ENCODE assay signal across 1 cellular context in the genomic region with DNA sequence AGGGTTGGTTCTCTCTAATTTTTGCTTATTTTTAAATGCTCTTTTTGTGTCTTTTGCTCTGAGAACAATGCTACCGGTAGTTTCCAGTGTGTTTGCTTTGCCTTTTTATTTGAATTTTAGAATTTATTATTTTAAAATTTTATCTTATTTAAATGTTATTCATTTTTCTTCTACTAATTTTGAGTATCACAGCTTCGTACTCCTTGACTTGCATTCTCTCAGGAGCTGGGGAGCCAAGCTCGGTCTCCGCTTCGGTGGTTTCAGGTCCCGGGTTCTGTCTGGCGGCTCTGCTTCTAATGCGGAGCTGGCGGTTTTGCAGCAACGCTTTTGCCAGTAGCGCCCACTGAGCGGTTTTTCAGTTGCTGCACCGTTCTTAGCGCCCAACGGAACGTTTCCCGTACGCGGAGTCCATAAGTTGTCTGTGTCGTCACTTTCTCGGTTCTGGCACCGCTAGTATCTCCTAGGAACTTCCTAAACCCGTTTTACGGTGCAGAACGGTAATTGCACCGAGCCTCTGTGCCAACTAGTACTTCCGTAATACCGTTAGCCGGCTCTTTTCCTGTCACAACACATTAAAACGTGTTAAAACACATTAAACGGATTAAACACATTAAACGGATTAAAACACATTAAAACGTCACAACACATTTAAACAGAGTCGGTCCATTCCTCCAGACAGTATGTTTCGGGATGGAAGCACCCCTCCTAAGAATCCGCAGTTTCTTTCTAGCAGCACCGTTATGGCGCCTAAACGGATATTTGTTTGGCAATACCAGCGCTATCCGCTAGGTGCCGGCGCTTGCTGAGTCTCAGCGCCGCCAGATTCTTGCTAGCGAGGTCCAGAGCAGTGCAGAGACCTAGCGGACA.
A peak's percentile ranks its signal among the peaks of the same experiment; 100 is the strongest.
TF ChIP-seq lines count a peak whose summit lies in the region.

No MANE protein-coding gene starts in this region.

TF ChIP-seq in GM12878, 131 proteins besides CTCF, POLR2A, EP300 and RAD21 (continued from another document and continues in another):
- TF ChIP-seq CEBPB (IDR thresholded peaks at IDR 0.05; ENCODE audit: borderline replicate concordance in 1 of 2, low read depth in 2 of 2, low read length in 2 of 2) = no peak
- TF ChIP-seq, protein P1, sequence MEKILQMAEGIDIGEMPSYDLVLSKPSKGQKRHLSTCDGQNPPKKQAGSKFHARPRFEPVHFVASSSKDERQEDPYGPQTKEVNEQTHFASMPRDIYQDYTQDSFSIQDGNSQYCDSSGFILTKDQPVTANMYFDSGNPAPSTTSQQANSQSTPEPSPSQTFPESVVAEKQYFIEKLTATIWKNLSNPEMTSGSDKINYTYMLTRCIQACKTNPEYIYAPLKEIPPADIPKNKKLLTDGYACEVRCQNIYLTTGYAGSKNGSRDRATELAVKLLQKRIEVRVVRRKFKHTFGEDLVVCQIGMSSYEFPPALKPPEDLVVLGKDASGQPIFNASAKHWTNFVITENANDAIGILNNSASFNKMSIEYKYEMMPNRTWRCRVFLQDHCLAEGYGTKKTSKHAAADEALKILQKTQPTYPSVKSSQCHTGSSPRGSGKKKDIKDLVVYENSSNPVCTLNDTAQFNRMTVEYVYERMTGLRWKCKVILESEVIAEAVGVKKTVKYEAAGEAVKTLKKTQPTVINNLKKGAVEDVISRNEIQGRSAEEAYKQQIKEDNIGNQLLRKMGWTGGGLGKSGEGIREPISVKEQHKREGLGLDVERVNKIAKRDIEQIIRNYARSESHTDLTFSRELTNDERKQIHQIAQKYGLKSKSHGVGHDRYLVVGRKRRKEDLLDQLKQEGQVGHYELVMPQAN (conservative IDR thresholded peaks at IDR 0.05) = 0 out of 2 replicates have a peak, but pooled peaks have one; percentile 72
- TF ChIP-seq TCF7 (IDR thresholded peaks at IDR 0.05; ENCODE audit: borderline replicate concordance) = no peak
- no peak for TF ChIP-seq BRCA1 (IDR thresholded peaks at IDR 0.05; ENCODE audit: low read depth, low read length)
- TF ChIP-seq, protein P2, sequence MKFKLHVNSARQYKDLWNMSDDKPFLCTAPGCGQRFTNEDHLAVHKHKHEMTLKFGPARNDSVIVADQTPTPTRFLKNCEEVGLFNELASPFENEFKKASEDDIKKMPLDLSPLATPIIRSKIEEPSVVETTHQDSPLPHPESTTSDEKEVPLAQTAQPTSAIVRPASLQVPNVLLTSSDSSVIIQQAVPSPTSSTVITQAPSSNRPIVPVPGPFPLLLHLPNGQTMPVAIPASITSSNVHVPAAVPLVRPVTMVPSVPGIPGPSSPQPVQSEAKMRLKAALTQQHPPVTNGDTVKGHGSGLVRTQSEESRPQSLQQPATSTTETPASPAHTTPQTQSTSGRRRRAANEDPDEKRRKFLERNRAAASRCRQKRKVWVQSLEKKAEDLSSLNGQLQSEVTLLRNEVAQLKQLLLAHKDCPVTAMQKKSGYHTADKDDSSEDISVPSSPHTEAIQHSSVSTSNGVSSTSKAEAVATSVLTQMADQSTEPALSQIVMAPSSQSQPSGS (IDR thresholded peaks at IDR 0.05; ENCODE audit: low read length) = peak; percentile 61; the same call in 1 of the 2 replicates
- no peak for TF ChIP-seq SPI1 (IDR thresholded peaks at IDR 0.05; ENCODE audit: borderline replicate concordance, insufficient read depth, low read depth, low read length)
- TF ChIP-seq, protein P3, sequence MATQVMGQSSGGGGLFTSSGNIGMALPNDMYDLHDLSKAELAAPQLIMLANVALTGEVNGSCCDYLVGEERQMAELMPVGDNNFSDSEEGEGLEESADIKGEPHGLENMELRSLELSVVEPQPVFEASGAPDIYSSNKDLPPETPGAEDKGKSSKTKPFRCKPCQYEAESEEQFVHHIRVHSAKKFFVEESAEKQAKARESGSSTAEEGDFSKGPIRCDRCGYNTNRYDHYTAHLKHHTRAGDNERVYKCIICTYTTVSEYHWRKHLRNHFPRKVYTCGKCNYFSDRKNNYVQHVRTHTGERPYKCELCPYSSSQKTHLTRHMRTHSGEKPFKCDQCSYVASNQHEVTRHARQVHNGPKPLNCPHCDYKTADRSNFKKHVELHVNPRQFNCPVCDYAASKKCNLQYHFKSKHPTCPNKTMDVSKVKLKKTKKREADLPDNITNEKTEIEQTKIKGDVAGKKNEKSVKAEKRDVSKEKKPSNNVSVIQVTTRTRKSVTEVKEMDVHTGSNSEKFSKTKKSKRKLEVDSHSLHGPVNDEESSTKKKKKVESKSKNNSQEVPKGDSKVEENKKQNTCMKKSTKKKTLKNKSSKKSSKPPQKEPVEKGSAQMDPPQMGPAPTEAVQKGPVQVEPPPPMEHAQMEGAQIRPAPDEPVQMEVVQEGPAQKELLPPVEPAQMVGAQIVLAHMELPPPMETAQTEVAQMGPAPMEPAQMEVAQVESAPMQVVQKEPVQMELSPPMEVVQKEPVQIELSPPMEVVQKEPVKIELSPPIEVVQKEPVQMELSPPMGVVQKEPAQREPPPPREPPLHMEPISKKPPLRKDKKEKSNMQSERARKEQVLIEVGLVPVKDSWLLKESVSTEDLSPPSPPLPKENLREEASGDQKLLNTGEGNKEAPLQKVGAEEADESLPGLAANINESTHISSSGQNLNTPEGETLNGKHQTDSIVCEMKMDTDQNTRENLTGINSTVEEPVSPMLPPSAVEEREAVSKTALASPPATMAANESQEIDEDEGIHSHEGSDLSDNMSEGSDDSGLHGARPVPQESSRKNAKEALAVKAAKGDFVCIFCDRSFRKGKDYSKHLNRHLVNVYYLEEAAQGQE (IDR thresholded peaks at IDR 0.05; ENCODE audit: low read depth, low read length) = no peak
- peak; percentile 85 for TF ChIP-seq IKZF1 (conservative IDR thresholded peaks at IDR 0.05)
- no peak for TF ChIP-seq MEF2B (IDR thresholded peaks at IDR 0.05; ENCODE audit: partially characterized antibody, poor library complexity, severe bottlenecking)
- TF ChIP-seq SP1 (IDR thresholded peaks at IDR 0.05; ENCODE audit: low read depth, low read length) = no peak
- TF ChIP-seq EGR1 (IDR thresholded peaks at IDR 0.05; ENCODE audit: borderline replicate concordance in 1 of 2, low read depth in 2 of 2, low read length in 2 of 2) = peak in 1 of 2 experiments; percentile 75; a peak in 1 of 3 replicates
- no peak for TF ChIP-seq MYC (IDR thresholded peaks at IDR 0.05; ENCODE audit: insufficient read depth, insufficient read length, insufficient replicate concordance, low read length, severe bottlenecking)
- no peak for TF ChIP-seq SRF (IDR thresholded peaks at IDR 0.05; ENCODE audit: low read depth in 2 of 2, low read length in 2 of 2)
- TF ChIP-seq HDAC6 (IDR thresholded peaks at IDR 0.05; ENCODE audit: unreplicated experiment) = no peak
- no peak for TF ChIP-seq SREBF2 (IDR thresholded peaks at IDR 0.05; ENCODE audit: low read length)
- 0 out of 2 replicates have a peak, but pooled peaks have one; percentile 51 for TF ChIP-seq STAT1 (conservative IDR thresholded peaks at IDR 0.05)
- no peak for TF ChIP-seq KAT2A (conservative IDR thresholded peaks at IDR 0.05; ENCODE audit: control insufficient read depth, low read depth, low read length)
- TF ChIP-seq, protein P4, sequence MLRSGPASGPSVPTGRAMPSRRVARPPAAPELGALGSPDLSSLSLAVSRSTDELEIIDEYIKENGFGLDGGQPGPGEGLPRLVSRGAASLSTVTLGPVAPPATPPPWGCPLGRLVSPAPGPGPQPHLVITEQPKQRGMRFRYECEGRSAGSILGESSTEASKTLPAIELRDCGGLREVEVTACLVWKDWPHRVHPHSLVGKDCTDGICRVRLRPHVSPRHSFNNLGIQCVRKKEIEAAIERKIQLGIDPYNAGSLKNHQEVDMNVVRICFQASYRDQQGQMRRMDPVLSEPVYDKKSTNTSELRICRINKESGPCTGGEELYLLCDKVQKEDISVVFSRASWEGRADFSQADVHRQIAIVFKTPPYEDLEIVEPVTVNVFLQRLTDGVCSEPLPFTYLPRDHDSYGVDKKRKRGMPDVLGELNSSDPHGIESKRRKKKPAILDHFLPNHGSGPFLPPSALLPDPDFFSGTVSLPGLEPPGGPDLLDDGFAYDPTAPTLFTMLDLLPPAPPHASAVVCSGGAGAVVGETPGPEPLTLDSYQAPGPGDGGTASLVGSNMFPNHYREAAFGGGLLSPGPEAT (IDR thresholded peaks at IDR 0.05; ENCODE audit: low read depth) = peak; percentile 62; the same call in 1 of the 2 replicates
- no peak; the same call in 1 of the 2 replicates for TF ChIP-seq E2F4 (IDR thresholded peaks at IDR 0.05; ENCODE audit: low read depth, low read length)
- peak; percentile 67 for TF ChIP-seq RUNX3 (IDR thresholded peaks at IDR 0.05; ENCODE audit: low read length)
- TF ChIP-seq, protein P5, sequence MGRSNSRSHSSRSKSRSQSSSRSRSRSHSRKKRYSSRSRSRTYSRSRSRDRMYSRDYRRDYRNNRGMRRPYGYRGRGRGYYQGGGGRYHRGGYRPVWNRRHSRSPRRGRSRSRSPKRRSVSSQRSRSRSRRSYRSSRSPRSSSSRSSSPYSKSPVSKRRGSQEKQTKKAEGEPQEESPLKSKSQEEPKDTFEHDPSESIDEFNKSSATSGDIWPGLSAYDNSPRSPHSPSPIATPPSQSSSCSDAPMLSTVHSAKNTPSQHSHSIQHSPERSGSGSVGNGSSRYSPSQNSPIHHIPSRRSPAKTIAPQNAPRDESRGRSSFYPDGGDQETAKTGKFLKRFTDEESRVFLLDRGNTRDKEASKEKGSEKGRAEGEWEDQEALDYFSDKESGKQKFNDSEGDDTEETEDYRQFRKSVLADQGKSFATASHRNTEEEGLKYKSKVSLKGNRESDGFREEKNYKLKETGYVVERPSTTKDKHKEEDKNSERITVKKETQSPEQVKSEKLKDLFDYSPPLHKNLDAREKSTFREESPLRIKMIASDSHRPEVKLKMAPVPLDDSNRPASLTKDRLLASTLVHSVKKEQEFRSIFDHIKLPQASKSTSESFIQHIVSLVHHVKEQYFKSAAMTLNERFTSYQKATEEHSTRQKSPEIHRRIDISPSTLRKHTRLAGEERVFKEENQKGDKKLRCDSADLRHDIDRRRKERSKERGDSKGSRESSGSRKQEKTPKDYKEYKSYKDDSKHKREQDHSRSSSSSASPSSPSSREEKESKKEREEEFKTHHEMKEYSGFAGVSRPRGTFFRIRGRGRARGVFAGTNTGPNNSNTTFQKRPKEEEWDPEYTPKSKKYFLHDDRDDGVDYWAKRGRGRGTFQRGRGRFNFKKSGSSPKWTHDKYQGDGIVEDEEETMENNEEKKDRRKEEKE (IDR thresholded peaks at IDR 0.05) = no peak
- no peak for TF ChIP-seq ZNF207 (IDR thresholded peaks at IDR 0.05; ENCODE audit: borderline replicate concordance)
- no peak; the same call in 1 of the 2 replicates for TF ChIP-seq PAX8 (IDR thresholded peaks at IDR 0.05)
- 0 out of 2 replicates have a peak, but pooled peaks have one; percentile 30 for TF ChIP-seq DPF2 (IDR thresholded peaks at IDR 0.05)
- no peak for TF ChIP-seq ZNF24 (IDR thresholded peaks at IDR 0.05)
- no peak for TF ChIP-seq CEBPZ (IDR thresholded peaks at IDR 0.05; ENCODE audit: low read depth, low read length)
- TF ChIP-seq PBX3 (IDR thresholded peaks at IDR 0.05; ENCODE audit: insufficient replicate concordance, low read depth, low read length) = no peak
- no peak for TF ChIP-seq NFYA (IDR thresholded peaks at IDR 0.05; ENCODE audit: borderline replicate concordance, low read depth, low read length)
- TF ChIP-seq IRF4 (IDR thresholded peaks at IDR 0.05; ENCODE audit: low read depth, low read length) = no peak
- TF ChIP-seq BACH1 (IDR thresholded peaks at IDR 0.05; ENCODE audit: borderline replicate concordance) = no peak
- no peak; the same call in 1 of the 2 replicates for TF ChIP-seq NFIC (IDR thresholded peaks at IDR 0.05; ENCODE audit: low read depth, low read length)
- peak; percentile 62; the same call in 1 of the 2 replicates for TF ChIP-seq LARP7 (IDR thresholded peaks at IDR 0.05)
- no peak for TF ChIP-seq BCL11A (IDR thresholded peaks at IDR 0.05; ENCODE audit: low read depth, low read length)
- TF ChIP-seq CBFB (IDR thresholded peaks at IDR 0.05; ENCODE audit: low read depth) = no peak
- TF ChIP-seq TCF3 (IDR thresholded peaks at IDR 0.05; ENCODE audit: borderline replicate concordance, insufficient read depth, low read depth, low read length) = no peak
